Comparison of ENCODE assay signal across 1 cellular context in the genomic region with DNA sequence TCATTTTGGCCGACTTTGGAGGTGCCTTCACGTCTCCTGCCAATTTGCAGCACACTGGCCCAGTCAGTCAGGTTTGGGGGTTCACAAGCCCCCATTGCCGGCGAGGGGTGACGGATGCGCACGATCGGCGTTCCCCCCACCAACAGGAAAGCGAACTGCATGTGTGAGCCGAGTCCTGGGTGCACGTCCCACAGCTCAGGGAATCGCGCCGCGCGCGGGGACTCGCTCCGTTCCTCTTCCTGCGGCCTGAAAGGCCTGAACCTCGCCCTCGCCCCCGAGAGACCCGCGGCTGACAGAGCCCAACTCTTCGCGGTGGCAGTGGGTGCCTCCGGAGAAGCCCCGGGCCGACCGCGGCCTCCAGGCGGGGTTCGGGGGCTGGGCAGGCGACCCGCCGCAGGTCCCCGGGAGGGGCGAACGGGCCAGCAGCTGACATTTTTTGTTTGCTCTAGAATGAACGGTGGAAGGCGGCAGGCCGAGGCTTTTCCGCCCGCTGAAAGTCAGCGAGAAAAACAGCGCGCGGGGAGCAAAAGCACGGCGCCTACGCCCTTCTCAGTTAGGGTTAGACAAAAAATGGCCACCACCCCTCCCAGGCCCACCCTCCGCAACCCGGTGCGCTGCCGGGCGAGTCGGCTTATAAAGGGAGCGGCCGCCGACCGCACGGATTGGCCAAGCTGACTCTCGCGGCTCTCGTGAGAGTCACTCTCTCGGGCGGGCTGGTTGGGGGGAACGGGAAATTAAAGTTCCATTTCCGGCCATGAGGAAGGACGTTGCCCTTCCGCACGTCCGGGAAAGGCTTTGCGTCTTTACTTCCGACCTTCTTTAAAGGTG.
A peak's percentile ranks its signal among the peaks of the same experiment; 100 is the strongest.
TF ChIP-seq lines count a peak whose summit lies in the region.

Gene TERC, minus strand, starts transcription at position 608 of the 828 bp plus-strand sequence.

TF ChIP-seq in SK-N-SH treated with all-trans-retinoic acid at 6 μM for 48 hours, 23 proteins besides CTCF, POLR2A, EP300 and RAD21 (continued from another document):
- TF ChIP-seq, protein P1, sequence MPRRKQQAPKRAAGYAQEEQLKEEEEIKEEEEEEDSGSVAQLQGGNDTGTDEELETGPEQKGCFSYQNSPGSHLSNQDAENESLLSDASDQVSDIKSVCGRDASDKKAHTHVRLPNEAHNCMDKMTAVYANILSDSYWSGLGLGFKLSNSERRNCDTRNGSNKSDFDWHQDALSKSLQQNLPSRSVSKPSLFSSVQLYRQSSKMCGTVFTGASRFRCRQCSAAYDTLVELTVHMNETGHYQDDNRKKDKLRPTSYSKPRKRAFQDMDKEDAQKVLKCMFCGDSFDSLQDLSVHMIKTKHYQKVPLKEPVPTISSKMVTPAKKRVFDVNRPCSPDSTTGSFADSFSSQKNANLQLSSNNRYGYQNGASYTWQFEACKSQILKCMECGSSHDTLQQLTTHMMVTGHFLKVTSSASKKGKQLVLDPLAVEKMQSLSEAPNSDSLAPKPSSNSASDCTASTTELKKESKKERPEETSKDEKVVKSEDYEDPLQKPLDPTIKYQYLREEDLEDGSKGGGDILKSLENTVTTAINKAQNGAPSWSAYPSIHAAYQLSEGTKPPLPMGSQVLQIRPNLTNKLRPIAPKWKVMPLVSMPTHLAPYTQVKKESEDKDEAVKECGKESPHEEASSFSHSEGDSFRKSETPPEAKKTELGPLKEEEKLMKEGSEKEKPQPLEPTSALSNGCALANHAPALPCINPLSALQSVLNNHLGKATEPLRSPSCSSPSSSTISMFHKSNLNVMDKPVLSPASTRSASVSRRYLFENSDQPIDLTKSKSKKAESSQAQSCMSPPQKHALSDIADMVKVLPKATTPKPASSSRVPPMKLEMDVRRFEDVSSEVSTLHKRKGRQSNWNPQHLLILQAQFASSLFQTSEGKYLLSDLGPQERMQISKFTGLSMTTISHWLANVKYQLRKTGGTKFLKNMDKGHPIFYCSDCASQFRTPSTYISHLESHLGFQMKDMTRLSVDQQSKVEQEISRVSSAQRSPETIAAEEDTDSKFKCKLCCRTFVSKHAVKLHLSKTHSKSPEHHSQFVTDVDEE (CRISPR knock-in tag; IDR thresholded peaks at IDR 0.05), result no peak; the same call in 1 of the 2 replicates
- TF ChIP-seq OSR1 (CRISPR knock-in tag; IDR thresholded peaks at IDR 0.05) (no peak), SNAI2 (CRISPR knock-in tag; IDR thresholded peaks at IDR 0.05) (no peak), ZC3H10 (CRISPR knock-in tag; IDR thresholded peaks at IDR 0.05) (no peak), ZFP30 (CRISPR knock-in tag; IDR thresholded peaks at IDR 0.05) (no peak), TOX (CRISPR knock-in tag; IDR thresholded peaks at IDR 0.05; ENCODE audit: borderline replicate concordance) (no peak), ZNF70 (CRISPR knock-in tag; IDR thresholded peaks at IDR 0.05) (no peak)
- TF ChIP-seq, protein P2, sequence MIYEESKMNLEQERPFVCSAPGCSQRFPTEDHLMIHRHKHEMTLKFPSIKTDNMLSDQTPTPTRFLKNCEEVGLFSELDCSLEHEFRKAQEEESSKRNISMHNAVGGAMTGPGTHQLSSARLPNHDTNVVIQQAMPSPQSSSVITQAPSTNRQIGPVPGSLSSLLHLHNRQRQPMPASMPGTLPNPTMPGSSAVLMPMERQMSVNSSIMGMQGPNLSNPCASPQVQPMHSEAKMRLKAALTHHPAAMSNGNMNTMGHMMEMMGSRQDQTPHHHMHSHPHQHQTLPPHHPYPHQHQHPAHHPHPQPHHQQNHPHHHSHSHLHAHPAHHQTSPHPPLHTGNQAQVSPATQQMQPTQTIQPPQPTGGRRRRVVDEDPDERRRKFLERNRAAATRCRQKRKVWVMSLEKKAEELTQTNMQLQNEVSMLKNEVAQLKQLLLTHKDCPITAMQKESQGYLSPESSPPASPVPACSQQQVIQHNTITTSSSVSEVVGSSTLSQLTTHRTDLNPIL (CRISPR knock-in tag; IDR thresholded peaks at IDR 0.05; ENCODE audit: low read depth), result peak; percentile 81
